8 cellular contexts compared by ENCODE assay signal in genomic region chr19:3185482-3186376, GRCh38.
DNase-seq lines count a peak whose midpoint lies in the region; ATAC-seq and TF ChIP-seq lines count a peak whose summit lies in the region.

NCLN (plus strand) TSS chr19:3185930; CDS start chr19:3186031, 101 bp downstream.

- H3K9me3 ChIP-seq in HAP-1 (no peaks in the 10 kb centered on the region), MM.1S (replicated peaks; ENCODE audit: insufficient read depth, low read length) (no peaks in the 10 kb centered on the region)

- H3K9me3 Mint-ChIP-seq in nephron progenitor cell, result no peaks in the 10 kb centered on the region
- H3K9me3 Mint-ChIP-seq in stimulated activated naive CD8-positive, alpha-beta T cell treated with anti-CD3 and anti-CD28 coated beads, Interleukin-15, amount 100 ng/mL, for 72 hours, result no peaks in the 10 kb centered on the region

- peak; percentile 92 for ATAC-seq in stimulated activated naive CD8-positive, alpha-beta T cell treated with anti-CD3 and anti-CD28 coated beads, Interleukin-15, amount 100 ng/mL, for 72 hours

- peaks cover 21% of the 10 kb centered on the region for H3K4me1 Mint-ChIP-seq in nephron progenitor cell
- H3K4me1 Mint-ChIP-seq in stimulated activated naive CD8-positive, alpha-beta T cell treated with anti-CD3 and anti-CD28 coated beads, Interleukin-15, amount 100 ng/mL, for 72 hours, result peaks cover 70% of the 10 kb centered on the region

- DNase-seq in EL (peak; percentile 93), HAP-1 (ENCODE audit: low spot score in 2 of 2) (peak; percentile 94 to 96), MM.1S (peak; percentile 96), SIG-M5 (lab: John Stamatoyannopoulos, UW) (peak; percentile 55), activated gamma-delta T cell (lab: John Stamatoyannopoulos, UW) (peak; percentile 91), fibroblast of the conjunctiva (ENCODE audit: low read depth) (peak; percentile 85), nephron progenitor cell (peak; percentile 94)
- DNase-seq in stimulated activated naive CD8-positive, alpha-beta T cell treated with anti-CD3 and anti-CD28 coated beads, Interleukin-15, amount 100 ng/mL, for 72 hours, result peak; percentile 94 to 96

- H3K27me3 ChIP-seq in HAP-1 (ENCODE audit: low read depth), result no peaks in the 10 kb centered on the region
- peaks cover 12% of the 10 kb centered on the region for H3K27me3 ChIP-seq in MM.1S (replicated peaks; ENCODE audit: insufficient read depth, low read length)

- H3K27ac Mint-ChIP-seq in nephron progenitor cell, result peak within 1 kb of the TSS; percentile 98
- peak within 1 kb of the TSS; percentile 96 to 97 for H3K27ac Mint-ChIP-seq in stimulated activated naive CD8-positive, alpha-beta T cell treated with anti-CD3 and anti-CD28 coated beads, Interleukin-15, amount 100 ng/mL, for 72 hours

- H3F3A ChIP-seq in MM.1S (ENCODE audit: insufficient read depth, low read length), result no peaks in the 10 kb centered on the region

- TF ChIP-seq CTCF in MM.1S (IDR thresholded peaks at IDR 0.05; ENCODE audit: low read length) (no peak), nephron progenitor cell (IDR thresholded peaks at IDR 0.05) (no peak)

- in situ Hi-C loops in HAP-1 (cut with MboI; ENCODE audit: low sequenced_read_pairs), result no loop called here

- H3K27ac ChIP-seq in MM.1S (ENCODE audit: low read length), result peak within 1 kb of the TSS; percentile 35; the same call in 1 of the 2 replicates

- H4K20me1 ChIP-seq in MM.1S (ENCODE audit: insufficient read depth, low read length), result peaks cover 1% of the 10 kb centered on the region; the same call in 1 of the 2 replicates

- H3K36me3 ChIP-seq in HAP-1 (replicated peaks) (peaks cover 22% of the 10 kb centered on the region), MM.1S (replicated peaks; ENCODE audit: insufficient read depth, low read length) (no peaks in the 10 kb centered on the region)

- peak within 1 kb of the TSS; percentile 96 for H2AFZ ChIP-seq in MM.1S (ENCODE audit: low read length)

- peak within 1 kb of the TSS; percentile 88 for H3K4me3 ChIP-seq in HAP-1
- peak within 1 kb of the TSS; percentile 97 for H3K4me3 ChIP-seq in MM.1S (ENCODE audit: low read length)

- peak within 1 kb of the TSS; percentile 90 for H3K9ac ChIP-seq in MM.1S (ENCODE audit: low read length)

- peak within 1 kb of the TSS; percentile 83 for H3K4me2 ChIP-seq in MM.1S (ENCODE audit: low read depth, low read length)

- no peaks in the 10 kb centered on the region for H3K36me3 Mint-ChIP-seq in nephron progenitor cell (ENCODE audit: low read depth)

- H3K79me2 ChIP-seq in MM.1S (ENCODE audit: low read length), result peaks cover 49% of the 10 kb centered on the region

- peak within 1 kb of the TSS; percentile 99 for H3K4me3 Mint-ChIP-seq in nephron progenitor cell
- H3K4me3 Mint-ChIP-seq in stimulated activated naive CD8-positive, alpha-beta T cell treated with anti-CD3 and anti-CD28 coated beads, Interleukin-15, amount 100 ng/mL, for 72 hours, result peak within 1 kb of the TSS; percentile 96 to 97

- H3K4me1 ChIP-seq in HAP-1, result peaks cover 5% of the 10 kb centered on the region; the same call in 1 of the 2 replicates
- peaks cover 9% of the 10 kb centered on the region for H3K4me1 ChIP-seq in MM.1S (ENCODE audit: low read length)

- no peaks in the 10 kb centered on the region for H3K9me2 ChIP-seq in MM.1S (replicated peaks; ENCODE audit: insufficient read depth, low read length)

- H3K27me3 Mint-ChIP-seq in nephron progenitor cell (ENCODE audit: low read depth, poor library complexity), result peaks cover 5% of the 10 kb centered on the region
- H3K27me3 Mint-ChIP-seq in stimulated activated naive CD8-positive, alpha-beta T cell treated with anti-CD3 and anti-CD28 coated beads, Interleukin-15, amount 100 ng/mL, for 72 hours, result no peaks in the 10 kb centered on the region

Comparison
In these comparisons a context has a peak if more than half of its experiments do, and no peak if none do; other contexts are left out.
1. Peak in every context shown above with its lines: DNase-seq, ATAC-seq, H3K4me3 ChIP-seq and H3K27ac ChIP-seq.